17 cellular contexts compared by ENCODE assay signal in genomic region chr22:23072911-23073491, GRCh38. TPM values are rescaled to one million over a fixed set of nuclear protein-coding genes. Genes with fewer than 3 reads are reported as not detected.
DNase-seq lines count a peak whose midpoint lies in the region; ATAC-seq and TF ChIP-seq lines count a peak whose summit lies in the region.
"Had no signal": no experiment of that assay in that cellular context is flagged by ENCODE, and none has a peak within 500 bp of the region (broad histone marks: within the 10 kb centered on the region; RNA-seq: fewer than 3 reads in every experiment).

No MANE protein-coding gene starts in this region.

- no peaks in the 10 kb centered on the region for H3K36me3 ChIP-seq in lower lobe of right lung
- H3K36me3 ChIP-seq: SJCRH30 had no signal

- no peaks in the 10 kb centered on the region for H3K9me3 ChIP-seq in lower lobe of right lung
- H3K9me3 ChIP-seq: SJCRH30 had no signal

- POLR2A ChIA-PET in activated naive CD8-positive, alpha-beta T cell treated with anti-CD3 and anti-CD28 coated beads, Interleukin-2, amount 10 ng/mL, durations not matched to agents 7 days and 5 days (lab: Charles Lee) = no interaction called here
- POLR2A ChIA-PET in activated CD4-positive, alpha-beta T cell treated with anti-CD3 and anti-CD28 coated beads, Interleukin-2, amount 10 ng/mL, durations not matched to agents 7 days and 5 days (lab: Charles Lee) = no interaction called here

- no peaks in the 10 kb centered on the region for H3K9me3 Mint-ChIP-seq in activated naive CD8-positive, alpha-beta T cell treated with anti-CD3 and anti-CD28 coated beads, Interleukin-2, amount 10 ng/mL, durations not matched to agents 7 days and 5 days
- H3K9me3 Mint-ChIP-seq in activated naive CD8-positive, alpha-beta T cell treated with anti-CD3 and anti-CD28 coated beads, Interleukin-2, amount 50 U/mL, for 24 hours = no peaks in the 10 kb centered on the region
- H3K9me3 Mint-ChIP-seq in chondrocyte (ENCODE audit: low read depth) = no peaks in the 10 kb centered on the region
- H3K9me3 Mint-ChIP-seq in activated CD4-positive, alpha-beta T cell treated with anti-CD3 and anti-CD28 coated beads, Interleukin-2, amount 10 ng/mL, durations not matched to agents 7 days and 5 days = no peaks in the 10 kb centered on the region
- H3K9me3 Mint-ChIP-seq: activated naive CD4-positive, alpha-beta T cell treated with anti-CD3 and anti-CD28 coated beads, Interleukin-2, amount 50 U/mL, for 24 hours; CD8-positive, alpha-beta T cell had no signal

- TF ChIP-seq CTCF in chondrocyte (IDR thresholded peaks at IDR 0.05) (no peak), lower lobe of right lung (IDR thresholded peaks at IDR 0.05) (no peak)

- no peak overlapping the region for H3K27ac Mint-ChIP-seq in activated naive CD8-positive, alpha-beta T cell treated with anti-CD3 and anti-CD28 coated beads, Interleukin-2, amount 10 ng/mL, durations not matched to agents 7 days and 5 days
- H3K27ac Mint-ChIP-seq in activated naive CD8-positive, alpha-beta T cell treated with anti-CD3 and anti-CD28 coated beads, Interleukin-2, amount 50 U/mL, for 24 hours = no peak overlapping the region
- H3K27ac Mint-ChIP-seq in chondrocyte (ENCODE audit: unreplicated experiment) = no peak overlapping the region
- no peak overlapping the region for H3K27ac Mint-ChIP-seq in activated CD4-positive, alpha-beta T cell treated with anti-CD3 and anti-CD28 coated beads, Interleukin-2, amount 10 ng/mL, durations not matched to agents 7 days and 5 days
- H3K27ac Mint-ChIP-seq: activated CD4-positive, alpha-beta T cell treated with anti-CD3 and anti-CD28 coated beads for 36 hours; activated naive CD4-positive, alpha-beta T cell treated with anti-CD3 and anti-CD28 coated beads, Interleukin-2, amount 50 U/mL, for 24 hours; CD8-positive, alpha-beta T cell had no signal

- peaks cover 4% of the 10 kb centered on the region for H3K4me1 Mint-ChIP-seq in activated naive CD8-positive, alpha-beta T cell treated with anti-CD3 and anti-CD28 coated beads, Interleukin-2, amount 10 ng/mL, durations not matched to agents 7 days and 5 days
- H3K4me1 Mint-ChIP-seq in activated naive CD8-positive, alpha-beta T cell treated with anti-CD3 and anti-CD28 coated beads, Interleukin-2, amount 50 U/mL, for 24 hours = peaks cover 10% of the 10 kb centered on the region
- peaks cover 14% of the 10 kb centered on the region for H3K4me1 Mint-ChIP-seq in chondrocyte (ENCODE audit: low read depth)
- peaks cover 6% of the 10 kb centered on the region for H3K4me1 Mint-ChIP-seq in activated CD4-positive, alpha-beta T cell treated with anti-CD3 and anti-CD28 coated beads, Interleukin-2, amount 10 ng/mL, durations not matched to agents 7 days and 5 days

- no peak overlapping the region for H3K4me3 ChIP-seq in lower lobe of right lung
- H3K4me3 ChIP-seq: SJCRH30 had no signal

- H3K27me3 ChIP-seq in lower lobe of right lung (ENCODE audit: low read depth) = peaks cover 19% of the 10 kb centered on the region

- no peaks in the 10 kb centered on the region for H3K36me3 Mint-ChIP-seq in activated naive CD8-positive, alpha-beta T cell treated with anti-CD3 and anti-CD28 coated beads, Interleukin-2, amount 10 ng/mL, durations not matched to agents 7 days and 5 days
- H3K36me3 Mint-ChIP-seq in activated naive CD8-positive, alpha-beta T cell treated with anti-CD3 and anti-CD28 coated beads, Interleukin-2, amount 50 U/mL, for 24 hours (ENCODE audit: low read depth) = no peaks in the 10 kb centered on the region
- no peaks in the 10 kb centered on the region for H3K36me3 Mint-ChIP-seq in chondrocyte (ENCODE audit: low read depth)
- no peaks in the 10 kb centered on the region for H3K36me3 Mint-ChIP-seq in activated CD4-positive, alpha-beta T cell treated with anti-CD3 and anti-CD28 coated beads, Interleukin-2, amount 10 ng/mL, durations not matched to agents 7 days and 5 days (ENCODE audit: low read depth)
- H3K36me3 Mint-ChIP-seq: activated naive CD4-positive, alpha-beta T cell treated with anti-CD3 and anti-CD28 coated beads, Interleukin-2, amount 50 U/mL, for 24 hours; CD8-positive, alpha-beta T cell had no signal

- no peak overlapping the region for H3K4me3 Mint-ChIP-seq in activated naive CD8-positive, alpha-beta T cell treated with anti-CD3 and anti-CD28 coated beads, Interleukin-2, amount 10 ng/mL, durations not matched to agents 7 days and 5 days
- no peak overlapping the region for H3K4me3 Mint-ChIP-seq in activated naive CD8-positive, alpha-beta T cell treated with anti-CD3 and anti-CD28 coated beads, Interleukin-2, amount 50 U/mL, for 24 hours
- no peak overlapping the region for H3K4me3 Mint-ChIP-seq in chondrocyte (ENCODE audit: unreplicated experiment)
- no peak overlapping the region for H3K4me3 Mint-ChIP-seq in activated CD4-positive, alpha-beta T cell treated with anti-CD3 and anti-CD28 coated beads, Interleukin-2, amount 10 ng/mL, durations not matched to agents 7 days and 5 days
- H3K4me3 Mint-ChIP-seq: activated CD4-positive, alpha-beta T cell treated with anti-CD3 and anti-CD28 coated beads for 36 hours had no signal

- peak; percentile 21 for DNase-seq in activated naive CD8-positive, alpha-beta T cell treated with anti-CD3 and anti-CD28 coated beads, Interleukin-2, amount 10 ng/mL, durations not matched to agents 7 days and 5 days
- no peak for DNase-seq in activated naive CD8-positive, alpha-beta T cell treated with anti-CD3 and anti-CD28 coated beads, Interleukin-2, amount 50 U/mL, for 24 hours
- DNase-seq in chondrocyte (ENCODE audit: low spot score) (peak; percentile 54), lower lobe of right lung (peak; percentile 13), substantia nigra (lab: John Stamatoyannopoulos, UW) (no peak)
- no peak for DNase-seq in activated CD4-positive, alpha-beta T cell treated with anti-CD3 and anti-CD28 coated beads, Interleukin-2, amount 10 ng/mL, durations not matched to agents 7 days and 5 days
- DNase-seq: activated CD4-positive, alpha-beta T cell treated with anti-CD3 and anti-CD28 coated beads for 36 hours; CD8-positive, alpha-beta T cell; DMS79 treated with DMSO at 0.1 percent for 48 hours; effector CD4-positive, alpha-beta T cell; hypothalamus; SJCRH30; stimulated activated CD4-positive, alpha-beta T cell treated with anti-CD3 and anti-CD28 coated beads, Interleukin-15, amount 100 ng/mL, for 24 hours; stimulated activated naive CD8-positive, alpha-beta T cell treated with anti-CD3 and anti-CD28 coated beads, Interleukin-15, Interleukin-2, amounts not matched to agents 100 U/mL and 50 U/mL, for 24 hours had no signal

- intact Hi-C loops in lower lobe of right lung (cut with DNase I) = no loop called here

- H3K27ac ChIP-seq in lower lobe of right lung = no peak overlapping the region
- H3K27ac ChIP-seq in substantia nigra (ENCODE audit: low read depth, low read length, poor library complexity, severe bottlenecking) = peak overlapping the region; percentile 38
- H3K27ac ChIP-seq: SJCRH30 had no signal

- peaks cover 16% of the 10 kb centered on the region for H3K4me1 ChIP-seq in lower lobe of right lung

- H3K27me3 Mint-ChIP-seq in activated naive CD8-positive, alpha-beta T cell treated with anti-CD3 and anti-CD28 coated beads, Interleukin-2, amount 10 ng/mL, durations not matched to agents 7 days and 5 days = peaks cover 41% of the 10 kb centered on the region
- peaks cover 27% of the 10 kb centered on the region for H3K27me3 Mint-ChIP-seq in activated naive CD8-positive, alpha-beta T cell treated with anti-CD3 and anti-CD28 coated beads, Interleukin-2, amount 50 U/mL, for 24 hours
- H3K27me3 Mint-ChIP-seq in chondrocyte (ENCODE audit: low read depth) = no peaks in the 10 kb centered on the region
- H3K27me3 Mint-ChIP-seq in activated CD4-positive, alpha-beta T cell treated with anti-CD3 and anti-CD28 coated beads, Interleukin-2, amount 10 ng/mL, durations not matched to agents 7 days and 5 days = peaks cover 38% of the 10 kb centered on the region

- ATAC-seq in activated naive CD8-positive, alpha-beta T cell treated with anti-CD3 and anti-CD28 coated beads, Interleukin-2, amount 10 ng/mL, durations not matched to agents 7 days and 5 days (ENCODE audit: low read depth) = no peak
- ATAC-seq in activated naive CD8-positive, alpha-beta T cell treated with anti-CD3 and anti-CD28 coated beads, Interleukin-2, amount 50 U/mL, for 24 hours = no peak
- ATAC-seq in lower lobe of right lung (no peak), GM19324 (IDR thresholded peaks at IDR 0.05; ENCODE audit: low FRiP score, unreplicated experiment) (no peak), esophagus mucosa (no peak)
- ATAC-seq: activated CD4-positive, alpha-beta T cell treated with anti-CD3 and anti-CD28 coated beads for 36 hours; CD8-positive, alpha-beta T cell; stimulated activated naive CD8-positive, alpha-beta T cell treated with anti-CD3 and anti-CD28 coated beads, Interleukin-15, Interleukin-2, amounts not matched to agents 100 U/mL and 50 U/mL, for 24 hours had no signal

- CTCF ChIA-PET in activated CD4-positive, alpha-beta T cell treated with anti-CD3 and anti-CD28 coated beads, Interleukin-2, amount 10 ng/mL, durations not matched to agents 7 days and 5 days (lab: Charles Lee) = interaction anchor here (1.9 kb wide), 1 partner anchor 37 kb away, joined by 4 read pairs; no protein-coding TSS in a partner anchor

RNA-seq across cellular contexts. Expression of gene GNAZ, which starts 2.7 kb away (rescaled TPM):
- total RNA-seq in activated naive CD8-positive, alpha-beta T cell treated with anti-CD3 and anti-CD28 coated beads, Interleukin-2, amount 10 ng/mL, durations not matched to agents 7 days and 5 days = under 1 TPM; 0.20 to 0.22 TPM
- total RNA-seq in chondrocyte (3.9 to 4.9 TPM (median 4.5 TPM) in 3 replicates), lower lobe of right lung (2.4 TPM), esophagus mucosa (0.76 TPM)
- under 1 TPM; 0.35 to 0.37 TPM for total RNA-seq in activated CD4-positive, alpha-beta T cell treated with anti-CD3 and anti-CD28 coated beads, Interleukin-2, amount 10 ng/mL, durations not matched to agents 7 days and 5 days
- total RNA-seq: CD8-positive, alpha-beta T cell had no signal

Comparison
In these comparisons a context has a peak if more than half of its experiments do, and no peak if none do; other contexts are left out.
1. DNase-seq: peak in activated naive CD8-positive, alpha-beta T cell treated with anti-CD3 and anti-CD28 coated beads, Interleukin-2, amount 10 ng/mL, durations not matched to agents 7 days and 5 days (single experiment), chondrocyte (single experiment) and lower lobe of right lung (single experiment); none in activated naive CD8-positive, alpha-beta T cell treated with anti-CD3 and anti-CD28 coated beads, Interleukin-2, amount 50 U/mL, for 24 hours (single experiment), substantia nigra (0 of 49) and activated CD4-positive, alpha-beta T cell treated with anti-CD3 and anti-CD28 coated beads, Interleukin-2, amount 10 ng/mL, durations not matched to agents 7 days and 5 days (single experiment).